8 cellular contexts compared by ENCODE assay signal in the genomic region with DNA sequence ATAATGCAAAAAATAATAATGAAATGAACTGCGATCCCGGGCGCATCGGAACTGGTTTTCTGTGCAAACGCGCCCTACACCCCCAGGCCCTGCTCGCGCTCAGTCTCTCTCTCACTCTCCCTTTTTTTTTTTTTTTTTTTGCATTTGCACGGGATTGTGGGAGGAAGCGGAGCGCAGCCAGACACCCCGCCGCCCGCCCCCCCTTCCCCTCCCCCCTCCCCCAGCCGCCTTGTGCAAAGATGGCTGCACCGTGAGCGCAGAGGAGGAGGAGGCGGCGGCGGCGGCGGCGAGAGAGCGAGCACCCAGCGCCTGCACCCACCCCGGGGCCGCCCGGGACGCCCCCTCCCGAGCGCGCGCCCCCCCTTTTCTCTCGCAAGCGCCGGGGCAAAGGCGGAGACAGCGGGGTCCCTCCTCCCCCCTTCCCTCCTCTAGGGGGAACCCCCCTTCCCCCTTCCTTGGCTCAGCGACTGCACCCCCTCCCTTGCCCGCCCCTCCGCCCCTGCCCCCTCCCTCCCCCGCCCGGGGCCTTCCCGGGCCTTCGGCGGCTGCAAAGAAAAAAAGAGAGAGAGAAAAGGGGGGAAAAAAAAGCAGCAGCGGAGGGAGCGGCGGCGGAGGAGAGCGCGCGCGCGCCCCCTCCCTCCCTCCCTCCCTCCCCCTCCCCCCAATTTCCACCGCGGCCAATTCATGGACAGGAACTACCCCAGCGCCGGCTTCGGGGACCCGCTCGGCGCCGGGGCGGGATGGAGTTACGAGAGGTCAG. TPM values are rescaled to one million over a fixed set of nuclear protein-coding genes. Genes with fewer than 3 reads are reported as not detected.
DNase-seq lines count a peak whose midpoint lies in the region; ATAC-seq, FAIRE-seq and TF ChIP-seq lines count a peak whose summit lies in the region.

A gene with protein sequence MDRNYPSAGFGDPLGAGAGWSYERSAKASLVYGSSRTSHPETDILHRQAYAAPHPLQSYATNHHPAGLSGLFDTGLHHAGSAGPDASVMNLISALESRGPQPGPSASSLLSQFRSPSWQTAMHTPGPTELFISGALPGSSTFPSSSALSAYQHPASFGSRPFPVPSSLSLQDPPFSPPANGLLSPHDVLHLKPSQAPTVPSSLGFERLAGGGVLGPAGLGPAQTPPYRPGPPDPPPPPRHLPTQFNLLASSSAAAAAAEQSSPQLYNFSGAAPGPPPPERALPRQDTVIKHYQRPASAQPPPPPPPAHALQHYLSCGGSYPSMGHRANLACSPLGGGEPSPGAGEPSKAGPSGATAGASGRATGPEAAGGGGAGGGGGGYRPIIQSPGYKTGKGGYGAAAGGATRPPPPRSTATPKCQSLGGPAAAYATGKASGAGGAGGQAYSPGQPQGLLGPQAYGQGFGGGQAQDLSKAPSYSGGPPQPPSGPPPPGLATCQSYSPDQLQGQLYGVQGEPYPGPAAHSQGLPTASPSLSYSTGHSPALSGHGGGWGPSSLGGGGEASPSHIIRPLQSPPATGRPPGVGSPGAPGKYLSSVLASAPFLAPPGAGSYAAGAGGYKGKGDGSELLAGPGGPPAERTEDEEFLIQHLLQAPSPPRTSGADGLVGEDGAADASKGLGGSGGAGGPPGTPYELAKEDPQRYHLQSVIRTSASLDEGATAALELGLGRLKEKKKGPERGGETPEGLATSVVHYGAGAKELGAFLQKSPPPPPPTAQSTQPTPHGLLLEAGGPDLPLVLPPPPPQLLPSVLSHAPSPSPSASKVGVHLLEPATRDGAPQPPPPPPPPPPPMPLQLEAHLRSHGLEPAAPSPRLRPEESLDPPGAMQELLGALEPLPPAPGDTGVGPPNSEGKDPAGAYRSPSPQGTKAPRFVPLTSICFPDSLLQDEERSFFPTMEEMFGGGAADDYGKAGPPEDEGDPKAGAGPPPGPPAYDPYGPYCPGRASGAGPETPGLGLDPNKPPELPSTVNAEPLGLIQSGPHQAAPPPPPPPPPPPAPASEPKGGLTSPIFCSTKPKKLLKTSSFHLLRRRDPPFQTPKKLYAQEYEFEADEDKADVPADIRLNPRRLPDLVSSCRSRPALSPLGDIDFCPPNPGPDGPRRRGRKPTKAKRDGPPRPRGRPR (N-terminal part only) (plus strand): TSS at position 212 of the 760 bp plus-strand sequence. CDS start 473 bp downstream, at position 685.

- no peaks in the 10 kb centered on the region for H3K27me3 ChIP-seq in astrocyte (ENCODE audit: insufficient read depth, low read length)
- H3K27me3 ChIP-seq in right cardiac atrium (ENCODE audit: control insufficient read depth, insufficient read depth) = no peaks in the 10 kb centered on the region
- H3K27me3 ChIP-seq in psoas muscle (ENCODE audit: insufficient read depth in 3 of 3, low read length in 2 of 3) = no peaks in the 10 kb centered on the region

- peaks cover 2% of the 10 kb centered on the region for H3K4me1 Mint-ChIP-seq in astrocyte (ENCODE audit: low read depth, unreplicated experiment)

- no peaks in the 10 kb centered on the region for H3K27me3 Mint-ChIP-seq in astrocyte (ENCODE audit: low read depth, unreplicated experiment)

- intact Hi-C loops in right cardiac atrium (cut with DNase I) (loop anchor here in 2 of 4 donors (5.0 to 10.0 kb wide), 3 partner anchors 46 to 84 kb away; a partner anchor contains a TSS), psoas muscle (cut with DNase I) (loop anchor here (5.0 kb wide), 1 partner anchor 46 kb away; no protein-coding TSS in a partner anchor)

- H3K27ac Mint-ChIP-seq in astrocyte (ENCODE audit: unreplicated experiment) = peak within 1 kb of the TSS; percentile 87

- no peak for FAIRE-seq in astrocyte (lab: Jason Lieb, UNC)

- WGBS in right cardiac atrium = under 1% methylated on average over 63 of the region's 66 CpGs
- whole genome bisulfite sequencing in psoas muscle, 3 donors = 0 to 1% (median 1%) methylated on average over 10 to 54 of the region's 66 CpGs

- H3K9me3 Mint-ChIP-seq in astrocyte (ENCODE audit: unreplicated experiment) = no peaks in the 10 kb centered on the region

- H3K36me3 Mint-ChIP-seq in astrocyte (ENCODE audit: low read depth, unreplicated experiment) = no peaks in the 10 kb centered on the region

- peak within 1 kb of the TSS; percentile 84 for H3K9ac ChIP-seq in astrocyte (ENCODE audit: low read length)

- ATAC-seq in right cardiac atrium (peak; percentile 68 to 70), psoas muscle (peak; percentile 23 to 68 (median 50)), GM21360 (IDR thresholded peaks at IDR 0.05; ENCODE audit: unreplicated experiment) (no peak), HG03521 (IDR thresholded peaks at IDR 0.05; ENCODE audit: unreplicated experiment) (no peak)

- H3K4me1 ChIP-seq in astrocyte (ENCODE audit: insufficient read depth, low read length) (peaks cover 20% of the 10 kb centered on the region), right cardiac atrium (ENCODE audit: control insufficient read depth, insufficient read depth, low read length) (peaks cover 5% of the 10 kb centered on the region), psoas muscle (peaks cover 16% of the 10 kb centered on the region)

- DNase-seq in NCI-H1694 (lab: John Stamatoyannopoulos, UW) (peak; percentile 65), T-helper 9 cell (peak; percentile 67), astrocyte (ENCODE audit: low read depth) (peak; percentile 47), right cardiac atrium (peak; percentile 55 to 89 (median 88)), psoas muscle (peak; percentile 60 to 81)

- H3K4me3 ChIP-seq in astrocyte (ENCODE audit: insufficient read depth, low read depth, low read length) (peak within 1 kb of the TSS; percentile 78), right cardiac atrium (ENCODE audit: low read length) (peak within 1 kb of the TSS; percentile 98), psoas muscle (peak within 1 kb of the TSS; percentile 78)

- H3K79me2 ChIP-seq in astrocyte (ENCODE audit: insufficient read depth, low read length) = peaks cover 42% of the 10 kb centered on the region

- H3K36me3 ChIP-seq in astrocyte (ENCODE audit: insufficient read depth, low read length) (peaks cover 8% of the 10 kb centered on the region), psoas muscle (ENCODE audit: insufficient read depth in 1 of 2, low read depth in 1 of 2) (peaks cover 0 to 22% of the 10 kb centered on the region in 2 donors)

- peak within 1 kb of the TSS; percentile 94 for H3K4me3 Mint-ChIP-seq in astrocyte (ENCODE audit: unreplicated experiment)

- H2AFZ ChIP-seq in astrocyte (ENCODE audit: low read depth, low read length) = peak within 1 kb of the TSS; percentile 71

- H3K9me3 ChIP-seq in astrocyte (ENCODE audit: insufficient read depth, low read depth, low read length) = no peaks in the 10 kb centered on the region
- H3K9me3 ChIP-seq in right cardiac atrium (ENCODE audit: control insufficient read depth, low read length) = no peaks in the 10 kb centered on the region
- no peaks in the 10 kb centered on the region for H3K9me3 ChIP-seq in psoas muscle

- peaks cover 29% of the 10 kb centered on the region for H4K20me1 ChIP-seq in astrocyte (ENCODE audit: insufficient read depth, low read length)

- H3K27ac ChIP-seq in astrocyte (ENCODE audit: low read depth, low read length) (peak within 1 kb of the TSS; percentile 84), right cardiac atrium (ENCODE audit: low read length) (peak within 1 kb of the TSS; percentile 95), psoas muscle (peak within 1 kb of the TSS; percentile 93)

- TF ChIP-seq POLR2A in GM15510 (IDR thresholded peaks at IDR 0.05; ENCODE audit: borderline replicate concordance, extremely low read depth, insufficient read length) = peak; percentile 48

- TF ChIP-seq CTCF in astrocyte (IDR thresholded peaks at IDR 0.05; ENCODE audit: insufficient read depth, low read depth, low read length) (no peak), psoas muscle (IDR thresholded peaks at IDR 0.05) (no peak)

- peak within 1 kb of the TSS; percentile 98 for H3K4me2 ChIP-seq in astrocyte (ENCODE audit: low read length)

RNA-seq across cellular contexts. Expression of the gene that starts here (rescaled TPM):
- total RNA-seq in astrocyte = 29.7 and 29.9 TPM in 2 replicates
- 10 to 100 TPM; 13.1 to 19.9 (median 17.0) TPM for total RNA-seq in right cardiac atrium
- 9.8 TPM for polyA plus RNA-seq in right cardiac atrium
- total RNA-seq in psoas muscle = 10 to 100 TPM in 1 of 4 donors, 1 to 10 TPM in 3; 7.1 to 15.1 (median 7.6) TPM
- polyA plus RNA-seq in psoas muscle = 1 to 10 TPM; 2.3 to 5.0 (median 3.1) TPM

Comparison
In these comparisons a context has a peak if more than half of its experiments do, and no peak if none do; other contexts are left out.
1. ATAC-seq: peak in right cardiac atrium (2 of 2) and psoas muscle (4 of 4); none in GM21360 (single experiment) and HG03521 (single experiment).
2. Peak in every context shown above with its lines, with median percentiles within 50 percentile points of each other: DNase-seq, H3K27ac ChIP-seq and H3K4me3 ChIP-seq.